24 cellular contexts compared by ENCODE assay signal in genomic region chr7:47967123-47967522, GRCh38.
"Had no signal": no experiment of that assay in that cellular context is flagged by ENCODE, and none has a peak within 500 bp of the region (broad histone marks: within the 10 kb centered on the region; RNA-seq: fewer than 3 reads in every experiment).

No MANE protein-coding gene starts in this region.

- DNase-seq: activated CD4-positive, alpha-beta T cell treated with anti-CD3 and anti-CD28 coated beads, Interleukin-2, amount 50 U/mL, for 1 hour; activated CD4-positive, CD25-positive, alpha-beta regulatory T cell treated with anti-CD3 and anti-CD28 coated beads, Interleukin-2, amount 50 U/mL, for 72 hours; activated naive CD4-positive, alpha-beta T cell treated with Interleukin-2 at 50 U/mL for 16 hours; activated naive CD8-positive, alpha-beta T cell treated with anti-CD3 and anti-CD28 coated beads, Interleukin-2, amount 10 ng/mL, durations not matched to agents 7 days and 5 days; activated T-cell treated with anti-CD3 and anti-CD28 coated beads for 4 hours; amygdala; effector CD4-positive, alpha-beta T cell; erythroblast; foreskin fibroblast; immature natural killer cell; pancreas; right lobe of liver; stimulated activated CD4-positive, alpha-beta T cell treated with anti-CD3 and anti-CD28 coated beads, Interleukin-1b, Interleukin-23, amount 100 ng/mL, for 48 hours; transverse colon; WERI-Rb-1 had no signal

- H3K27ac Mint-ChIP-seq: activated naive CD8-positive, alpha-beta T cell treated with anti-CD3 and anti-CD28 coated beads, Interleukin-2, amount 10 ng/mL, durations not matched to agents 7 days and 5 days; dendritic cell treated with granulocyte-macrophage colony-stimulating factor and Interleukin-4, amounts not matched to agents 40 ng/mL and 50 ng/mL, for 4 days; nephron; stimulated activated memory B cell treated with anti-CD40 and anti-IgM and Interleukin-4, amounts not matched to agents 10 μg/mL and 1 μg/mL and 100 μg/mL, for 72 hours; T-helper 2 cell treated with Interferon-gamma antibody and Interleukin-4, amounts not matched to agents 5 μg/mL and 100 μg/mL, for 36 hours had no signal

- H3K27ac ChIP-seq: hepatocyte, neutrophil, pancreas, right lobe of liver, skin epidermis, transverse colon, vagina, WERI-Rb-1 had no signal

- H3K9me3 Mint-ChIP-seq: activated naive CD8-positive, alpha-beta T cell treated with anti-CD3 and anti-CD28 coated beads, Interleukin-2, amount 10 ng/mL, durations not matched to agents 7 days and 5 days; dendritic cell treated with granulocyte-macrophage colony-stimulating factor and Interleukin-4, amounts not matched to agents 40 ng/mL and 50 ng/mL, for 4 days; immature natural killer cell; nephron; stimulated activated memory B cell treated with anti-CD40 and anti-IgM and Interleukin-4, amounts not matched to agents 10 μg/mL and 1 μg/mL and 100 μg/mL, for 72 hours; T-helper 2 cell treated with Interferon-gamma antibody and Interleukin-4, amounts not matched to agents 5 μg/mL and 100 μg/mL, for 36 hours had no signal

- H3K27me3 Mint-ChIP-seq: activated naive CD8-positive, alpha-beta T cell treated with anti-CD3 and anti-CD28 coated beads, Interleukin-2, amount 10 ng/mL, durations not matched to agents 7 days and 5 days; dendritic cell treated with granulocyte-macrophage colony-stimulating factor and Interleukin-4, amounts not matched to agents 40 ng/mL and 50 ng/mL, for 4 days; stimulated activated memory B cell treated with anti-CD40 and anti-IgM and Interleukin-4, amounts not matched to agents 10 μg/mL and 1 μg/mL and 100 μg/mL, for 72 hours had no signal

- H3K4me1 ChIP-seq: pancreas, right lobe of liver had no signal

- H3K4me3 ChIP-seq: hepatocyte, pancreas, right lobe of liver, skin epidermis, transverse colon, vagina had no signal

- H3K9me3 ChIP-seq: neutrophil, pancreas, right lobe of liver, transverse colon, vagina had no signal

- H3K4me3 Mint-ChIP-seq: activated naive CD8-positive, alpha-beta T cell treated with anti-CD3 and anti-CD28 coated beads, Interleukin-2, amount 10 ng/mL, durations not matched to agents 7 days and 5 days; dendritic cell treated with granulocyte-macrophage colony-stimulating factor and Interleukin-4, amounts not matched to agents 40 ng/mL and 50 ng/mL, for 4 days; immature natural killer cell; nephron; stimulated activated memory B cell treated with anti-CD40 and anti-IgM and Interleukin-4, amounts not matched to agents 10 μg/mL and 1 μg/mL and 100 μg/mL, for 72 hours; T-helper 2 cell treated with Interferon-gamma antibody and Interleukin-4, amounts not matched to agents 5 μg/mL and 100 μg/mL, for 36 hours had no signal

- ATAC-seq: pancreas; right lobe of liver; SK-N-SH treated with all-trans-retinoic acid at 6 μM for 48 hours; stimulated activated memory B cell treated with anti-CD40 and anti-IgM and Interleukin-4, amounts not matched to agents 10 μg/mL and 1 μg/mL and 100 μg/mL, for 72 hours had no signal

- H3K27me3 ChIP-seq: hepatocyte, neutrophil, pancreas, right lobe of liver, transverse colon, vagina had no signal
